Comparison of ENCODE assay signal across 1 cellular context in the genomic region with DNA sequence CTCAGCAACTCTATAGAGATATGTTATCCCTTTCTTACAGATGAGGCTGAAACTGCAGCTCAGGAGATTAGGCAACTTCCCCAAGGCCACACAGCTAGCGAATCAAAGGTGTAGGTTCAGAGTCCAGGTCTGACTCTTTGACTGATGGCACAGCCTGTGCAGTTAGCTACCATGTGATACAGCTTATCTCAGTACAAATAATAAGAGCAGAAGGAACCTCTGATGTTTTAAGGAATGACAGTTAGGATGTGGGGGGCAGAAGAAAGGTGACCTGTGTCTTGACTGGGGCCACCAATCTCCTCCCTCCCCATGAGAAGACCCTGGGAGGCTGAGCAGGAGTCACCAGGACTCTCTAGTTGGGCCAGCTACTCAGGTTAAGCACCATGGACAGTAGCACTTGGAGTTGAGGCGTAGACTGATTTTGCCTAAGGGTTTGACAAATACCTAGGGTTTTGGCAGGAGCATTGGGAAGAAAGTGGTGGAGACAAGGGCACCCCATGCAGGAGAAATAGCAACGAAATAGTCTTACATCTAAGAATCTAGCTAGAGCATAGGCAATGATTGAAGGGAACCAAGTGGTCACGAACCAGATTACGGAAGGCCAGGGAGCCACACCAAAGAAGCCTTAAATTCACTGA.
TF ChIP-seq lines count a peak whose summit lies in the region.

No MANE protein-coding gene starts in this region.

TF ChIP-seq in HepG2, 621 proteins besides CTCF, POLR2A, EP300 and RAD21 (continued from another document):
- no peak for TF ChIP-seq SMAD1 (CRISPR knock-in tag; IDR thresholded peaks at IDR 0.05; ENCODE audit: borderline replicate concordance, low read depth)
- 0 out of 2 replicates have a peak, but pooled peaks have one; percentile 64 for TF ChIP-seq ZNF121 (CRISPR knock-in tag; IDR thresholded peaks at IDR 0.05)
- TF ChIP-seq, protein P1, sequence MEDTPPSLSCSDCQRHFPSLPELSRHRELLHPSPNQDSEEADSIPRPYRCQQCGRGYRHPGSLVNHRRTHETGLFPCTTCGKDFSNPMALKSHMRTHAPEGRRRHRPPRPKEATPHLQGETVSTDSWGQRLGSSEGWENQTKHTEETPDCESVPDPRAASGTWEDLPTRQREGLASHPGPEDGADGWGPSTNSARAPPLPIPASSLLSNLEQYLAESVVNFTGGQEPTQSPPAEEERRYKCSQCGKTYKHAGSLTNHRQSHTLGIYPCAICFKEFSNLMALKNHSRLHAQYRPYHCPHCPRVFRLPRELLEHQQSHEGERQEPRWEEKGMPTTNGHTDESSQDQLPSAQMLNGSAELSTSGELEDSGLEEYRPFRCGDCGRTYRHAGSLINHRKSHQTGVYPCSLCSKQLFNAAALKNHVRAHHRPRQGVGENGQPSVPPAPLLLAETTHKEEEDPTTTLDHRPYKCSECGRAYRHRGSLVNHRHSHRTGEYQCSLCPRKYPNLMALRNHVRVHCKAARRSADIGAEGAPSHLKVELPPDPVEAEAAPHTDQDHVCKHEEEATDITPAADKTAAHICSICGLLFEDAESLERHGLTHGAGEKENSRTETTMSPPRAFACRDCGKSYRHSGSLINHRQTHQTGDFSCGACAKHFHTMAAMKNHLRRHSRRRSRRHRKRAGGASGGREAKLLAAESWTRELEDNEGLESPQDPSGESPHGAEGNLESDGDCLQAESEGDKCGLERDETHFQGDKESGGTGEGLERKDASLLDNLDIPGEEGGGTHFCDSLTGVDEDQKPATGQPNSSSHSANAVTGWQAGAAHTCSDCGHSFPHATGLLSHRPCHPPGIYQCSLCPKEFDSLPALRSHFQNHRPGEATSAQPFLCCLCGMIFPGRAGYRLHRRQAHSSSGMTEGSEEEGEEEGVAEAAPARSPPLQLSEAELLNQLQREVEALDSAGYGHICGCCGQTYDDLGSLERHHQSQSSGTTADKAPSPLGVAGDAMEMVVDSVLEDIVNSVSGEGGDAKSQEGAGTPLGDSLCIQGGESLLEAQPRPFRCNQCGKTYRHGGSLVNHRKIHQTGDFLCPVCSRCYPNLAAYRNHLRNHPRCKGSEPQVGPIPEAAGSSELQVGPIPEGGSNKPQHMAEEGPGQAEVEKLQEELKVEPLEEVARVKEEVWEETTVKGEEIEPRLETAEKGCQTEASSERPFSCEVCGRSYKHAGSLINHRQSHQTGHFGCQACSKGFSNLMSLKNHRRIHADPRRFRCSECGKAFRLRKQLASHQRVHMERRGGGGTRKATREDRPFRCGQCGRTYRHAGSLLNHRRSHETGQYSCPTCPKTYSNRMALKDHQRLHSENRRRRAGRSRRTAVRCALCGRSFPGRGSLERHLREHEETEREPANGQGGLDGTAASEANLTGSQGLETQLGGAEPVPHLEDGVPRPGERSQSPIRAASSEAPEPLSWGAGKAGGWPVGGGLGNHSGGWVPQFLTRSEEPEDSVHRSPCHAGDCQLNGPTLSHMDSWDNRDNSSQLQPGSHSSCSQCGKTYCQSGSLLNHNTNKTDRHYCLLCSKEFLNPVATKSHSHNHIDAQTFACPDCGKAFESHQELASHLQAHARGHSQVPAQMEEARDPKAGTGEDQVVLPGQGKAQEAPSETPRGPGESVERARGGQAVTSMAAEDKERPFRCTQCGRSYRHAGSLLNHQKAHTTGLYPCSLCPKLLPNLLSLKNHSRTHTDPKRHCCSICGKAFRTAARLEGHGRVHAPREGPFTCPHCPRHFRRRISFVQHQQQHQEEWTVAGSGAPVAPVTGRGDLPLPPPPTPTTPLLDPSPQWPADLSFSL (CRISPR knock-in tag; IDR thresholded peaks at IDR 0.05): no peak
- TF ChIP-seq MATR3 (CRISPR knock-in tag; IDR thresholded peaks at IDR 0.05): no peak
- TF ChIP-seq, protein P2, sequence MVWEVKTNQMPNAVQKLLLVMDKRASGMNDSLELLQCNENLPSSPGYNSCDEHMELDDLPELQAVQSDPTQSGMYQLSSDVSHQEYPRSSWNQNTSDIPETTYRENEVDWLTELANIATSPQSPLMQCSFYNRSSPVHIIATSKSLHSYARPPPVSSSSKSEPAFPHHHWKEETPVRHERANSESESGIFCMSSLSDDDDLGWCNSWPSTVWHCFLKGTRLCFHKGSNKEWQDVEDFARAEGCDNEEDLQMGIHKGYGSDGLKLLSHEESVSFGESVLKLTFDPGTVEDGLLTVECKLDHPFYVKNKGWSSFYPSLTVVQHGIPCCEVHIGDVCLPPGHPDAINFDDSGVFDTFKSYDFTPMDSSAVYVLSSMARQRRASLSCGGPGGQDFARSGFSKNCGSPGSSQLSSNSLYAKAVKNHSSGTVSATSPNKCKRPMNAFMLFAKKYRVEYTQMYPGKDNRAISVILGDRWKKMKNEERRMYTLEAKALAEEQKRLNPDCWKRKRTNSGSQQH (CRISPR knock-in tag; IDR thresholded peaks at IDR 0.05; ENCODE audit: low read depth): peak; percentile 86; the same call in 1 of the 2 replicates
- no peak for TF ChIP-seq ZNF460 (CRISPR knock-in tag; IDR thresholded peaks at IDR 0.05; ENCODE audit: borderline replicate concordance)
- no peak for TF ChIP-seq ZFP82 (CRISPR knock-in tag; IDR thresholded peaks at IDR 0.05; ENCODE audit: borderline replicate concordance)
- TF ChIP-seq, protein P3, sequence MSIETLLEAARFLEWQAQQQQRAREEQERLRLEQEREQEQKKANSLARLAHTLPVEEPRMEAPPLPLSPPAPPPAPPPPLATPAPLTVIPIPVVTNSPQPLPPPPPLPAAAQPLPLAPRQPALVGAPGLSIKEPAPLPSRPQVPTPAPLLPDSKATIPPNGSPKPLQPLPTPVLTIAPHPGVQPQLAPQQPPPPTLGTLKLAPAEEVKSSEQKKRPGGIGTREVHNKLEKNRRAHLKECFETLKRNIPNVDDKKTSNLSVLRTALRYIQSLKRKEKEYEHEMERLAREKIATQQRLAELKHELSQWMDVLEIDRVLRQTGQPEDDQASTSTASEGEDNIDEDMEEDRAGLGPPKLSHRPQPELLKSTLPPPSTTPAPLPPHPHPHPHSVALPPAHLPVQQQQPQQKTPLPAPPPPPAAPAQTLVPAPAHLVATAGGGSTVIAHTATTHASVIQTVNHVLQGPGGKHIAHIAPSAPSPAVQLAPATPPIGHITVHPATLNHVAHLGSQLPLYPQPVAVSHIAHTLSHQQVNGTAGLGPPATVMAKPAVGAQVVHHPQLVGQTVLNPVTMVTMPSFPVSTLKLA (IDR thresholded peaks at IDR 0.05): no peak; the same call in 1 of the 2 replicates
- TF ChIP-seq, protein P4, sequence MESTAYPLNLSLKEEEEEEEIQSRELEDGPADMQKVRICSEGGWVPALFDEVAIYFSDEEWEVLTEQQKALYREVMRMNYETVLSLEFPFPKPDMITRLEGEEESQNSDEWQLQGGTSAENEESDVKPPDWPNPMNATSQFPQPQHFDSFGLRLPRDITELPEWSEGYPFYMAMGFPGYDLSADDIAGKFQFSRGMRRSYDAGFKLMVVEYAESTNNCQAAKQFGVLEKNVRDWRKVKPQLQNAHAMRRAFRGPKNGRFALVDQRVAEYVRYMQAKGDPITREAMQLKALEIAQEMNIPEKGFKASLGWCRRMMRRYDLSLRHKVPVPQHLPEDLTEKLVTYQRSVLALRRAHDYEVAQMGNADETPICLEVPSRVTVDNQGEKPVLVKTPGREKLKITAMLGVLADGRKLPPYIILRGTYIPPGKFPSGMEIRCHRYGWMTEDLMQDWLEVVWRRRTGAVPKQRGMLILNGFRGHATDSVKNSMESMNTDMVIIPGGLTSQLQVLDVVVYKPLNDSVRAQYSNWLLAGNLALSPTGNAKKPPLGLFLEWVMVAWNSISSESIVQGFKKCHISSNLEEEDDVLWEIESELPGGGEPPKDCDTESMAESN (CRISPR knock-in tag; conservative IDR thresholded peaks at IDR 0.05): peak; percentile 78
- peak; percentile 96; the same call in 1 of the 2 replicates for TF ChIP-seq KDM4B (CRISPR knock-in tag; IDR thresholded peaks at IDR 0.05)
- TF ChIP-seq RORA (CRISPR knock-in tag; IDR thresholded peaks at IDR 0.05): no peak
